In the genomic region with DNA sequence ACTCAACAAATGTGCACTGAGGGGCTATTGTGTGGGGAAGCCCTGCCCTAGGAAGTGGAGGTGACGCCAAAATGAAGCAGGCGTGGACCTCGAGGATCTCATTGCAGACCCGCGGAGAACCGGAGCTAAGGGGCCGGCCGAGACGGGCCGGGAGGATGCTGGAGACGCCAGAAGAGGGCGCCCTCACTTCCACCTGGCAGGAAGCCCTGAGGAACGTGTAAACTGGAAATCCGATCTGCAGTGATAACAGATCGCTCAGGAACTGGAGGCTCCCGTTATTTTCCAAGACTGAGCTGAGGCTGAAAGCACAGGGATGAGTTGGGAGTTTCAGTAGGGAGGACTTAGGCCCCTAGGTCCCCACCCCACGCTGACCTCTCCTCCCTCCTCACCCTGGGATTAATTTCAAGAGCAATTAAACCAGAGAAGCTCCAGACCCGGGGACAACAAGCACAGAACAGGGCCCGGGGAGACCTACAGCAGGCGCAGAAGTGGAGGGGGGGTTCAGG, we compare ENCODE assay signal across 9 cellular contexts. TPM values are rescaled to one million over a fixed set of nuclear protein-coding genes. Genes with fewer than 3 reads are reported as not detected.
DNase-seq lines count a peak whose midpoint lies in the region; ATAC-seq, FAIRE-seq and TF ChIP-seq lines count a peak whose summit lies in the region.
"Had no signal": no experiment of that assay in that cellular context is flagged by ENCODE, and none has a peak within 500 bp of the region (broad histone marks: within the 10 kb centered on the region; RNA-seq: fewer than 3 reads in every experiment).

No MANE protein-coding gene starts in this region.

- no peaks in the 10 kb centered on the region for H3K27me3 ChIP-seq in gastroesophageal sphincter

- no peak for DNase-seq in D721Med (ENCODE audit: insufficient read length, low spot score)
- peak; percentile 44 for DNase-seq in HuH-7.5 (ENCODE audit: low spot score)
- DNase-seq in RPMI8226: peak; percentile 2
- DNase-seq in activated T-helper 9 cell treated with anti-CD3 and anti-CD28 coated beads, Interleukin-2, amount 50 U/mL, for 16 hours (ENCODE audit: low read depth): peak; percentile 67
- DNase-seq in occipital lobe (lab: John Stamatoyannopoulos, UW): peak; percentile 35
- DNase-seq in stromal cell of bone marrow (ENCODE audit: low read depth): peak; percentile 71

- TF ChIP-seq CTCF in D721Med (IDR thresholded peaks at IDR 0.05; ENCODE audit: insufficient read depth, missing control alignments) (peak; percentile 76), gastroesophageal sphincter (IDR thresholded peaks at IDR 0.05) (peak; percentile 75 to 89 (median 82))

- WGBS in gastroesophageal sphincter (ENCODE audit: low coverage in 1 of 2), 2 donors: 0 to 9% methylated on average over 4 to 11 of the region's 20 CpGs

- no peak for TF ChIP-seq POLR2A in gastroesophageal sphincter (IDR thresholded peaks at IDR 0.05)

- FAIRE-seq in D721Med (lab: Jason Lieb, UNC): no peak
- FAIRE-seq: TTC549 had no signal

- no peaks in the 10 kb centered on the region for H3K36me3 ChIP-seq in gastroesophageal sphincter

- H3K4me1 ChIP-seq in gastroesophageal sphincter: peaks cover 0 to 17% (median 4%) of the 10 kb centered on the region in 3 donors

- peak; percentile 93 for ATAC-seq in gastroesophageal sphincter
- ATAC-seq in GM21717 (IDR thresholded peaks at IDR 0.05; ENCODE audit: unreplicated experiment): no peak

- no peak for TF ChIP-seq EP300 in gastroesophageal sphincter (IDR thresholded peaks at IDR 0.05)

- peak overlapping the region in 1 of 2 donors; percentile 27 for H3K4me3 ChIP-seq in gastroesophageal sphincter

- H3K27ac ChIP-seq in gastroesophageal sphincter: peak overlapping the region; percentile 74 to 80 (median 78)

- no peaks in the 10 kb centered on the region for H3K9me3 ChIP-seq in gastroesophageal sphincter

RNA-seq across cellular contexts. Expression of gene COL6A3, which starts 7.6 kb away (rescaled TPM):
- total RNA-seq in gastroesophageal sphincter (100 to 1,000 TPM; 110 to 421 (median 310) TPM), occipital lobe (23.9 TPM)
